8 cellular contexts compared by ENCODE assay signal in genomic region chr17:48611213-48611612, GRCh38. TPM values are rescaled to one million over a fixed set of nuclear protein-coding genes. Genes with fewer than 3 reads are reported as not detected.
DNase-seq lines count a peak whose midpoint lies in the region; ATAC-seq and TF ChIP-seq lines count a peak whose summit lies in the region.

No MANE protein-coding gene starts in this region.

- H3K4me3 Mint-ChIP-seq in CD14-positive monocyte = peak overlapping the region; percentile 80 to 96

- no peak for TF ChIP-seq CTCF in CD14-positive monocyte (IDR thresholded peaks at IDR 0.05)

- H3K9me3 Mint-ChIP-seq in CD14-positive monocyte = peaks cover 0 to 45% (median 27%) of the 10 kb centered on the region in 7 donors

- ATAC-seq in HG02798 (IDR thresholded peaks at IDR 0.05; ENCODE audit: poor library complexity, unreplicated experiment) (peak; percentile 18), GM19023 (IDR thresholded peaks at IDR 0.05; ENCODE audit: unreplicated experiment) (no peak)

- H3K27me3 Mint-ChIP-seq in CD14-positive monocyte (ENCODE audit: low read depth in 3 of 3) = peaks cover 92 to 98% (median 96%) of the 10 kb centered on the region in 3 donors

- DNase-seq in CD14-positive monocyte (ENCODE audit: low spot score) = no peak
- peak; percentile 57 for DNase-seq in amniotic epithelial cell (ENCODE audit: low read depth)
- peak; percentile 60 for DNase-seq in myocyte (ENCODE audit: low read depth)
- no peak for DNase-seq in NCI-H2029 treated with DMSO at 0.1 percent for 48 hours (lab: John Stamatoyannopoulos, UW)
- no peak for DNase-seq in NCI-H226
- DNase-seq in DMS114 treated with DMSO at 0.1 percent for 48 hours (lab: John Stamatoyannopoulos, UW; ENCODE audit: unreplicated experiment) = no peak

- peak overlapping the region in 1 of 7 donors; percentile 73 for H3K27ac Mint-ChIP-seq in CD14-positive monocyte

- H3K4me1 Mint-ChIP-seq in CD14-positive monocyte = peaks cover 39% of the 10 kb centered on the region

- peaks cover 9 to 16% of the 10 kb centered on the region in 2 donors for H3K36me3 Mint-ChIP-seq in CD14-positive monocyte

- intact Hi-C loops in CD14-positive monocyte (cut with micrococcal nuclease) = no loop called here

RNA-seq across cellular contexts. Expression of gene HOXB7, which starts 0.4 kb away (rescaled TPM):
- polyA plus RNA-seq in CD14-positive monocyte = not detected
- 27.8 and 30.4 TPM in 2 replicates for total RNA-seq in myocyte
- 26.7 TPM for polyA plus RNA-seq in myocyte (2012)

RNA-seq across cellular contexts. Expression of gene HOXB8, which starts 3.9 kb away (rescaled TPM):
- not detected for polyA plus RNA-seq in CD14-positive monocyte
- 11.8 and 13.8 TPM in 2 replicates for total RNA-seq in myocyte
- 8.9 TPM for polyA plus RNA-seq in myocyte (2012)

RNA-seq across cellular contexts. Expression of gene HOXB6, which starts 6.4 kb away (rescaled TPM):
- not detected for polyA plus RNA-seq in CD14-positive monocyte
- 13.5 and 22.9 TPM in 2 replicates for total RNA-seq in myocyte
- 16.0 TPM for polyA plus RNA-seq in myocyte (2012)

RNA-seq across cellular contexts. Expression of gene HOXB9, which starts 14.9 kb away (rescaled TPM):
- not detected for polyA plus RNA-seq in CD14-positive monocyte
- total RNA-seq in myocyte = 4.9 and 6.6 TPM in 2 replicates
- 13.0 TPM for polyA plus RNA-seq in myocyte (2012)

RNA-seq across cellular contexts. Expression of gene HOXB5, which starts 17.6 kb away (rescaled TPM):
- polyA plus RNA-seq in CD14-positive monocyte = not detected
- total RNA-seq in myocyte = 0.42 and 0.80 TPM in 2 replicates
- polyA plus RNA-seq in myocyte (2012) = 3.4 TPM

Comparison
In these comparisons a context has a peak if more than half of its experiments do, and no peak if none do; other contexts are left out.
1. DNase-seq: peak in amniotic epithelial cell (single experiment) and myocyte (single experiment); none in CD14-positive monocyte (single experiment), NCI-H2029 treated with DMSO at 0.1 percent for 48 hours (single experiment), NCI-H226 (single experiment) and DMS114 treated with DMSO at 0.1 percent for 48 hours (single experiment).